Comparison of ENCODE assay signal across 29 cellular contexts in genomic region chr20:52746190-52746589, GRCh38.
DNase-seq lines count a peak whose midpoint lies in the region; ATAC-seq and TF ChIP-seq lines count a peak whose summit lies in the region.
"Had no signal": no experiment of that assay in that cellular context is flagged by ENCODE, and none has a peak within 500 bp of the region (broad histone marks: within the 10 kb centered on the region; RNA-seq: fewer than 3 reads in every experiment).

No MANE protein-coding gene starts in this region.

- CTCF ChIA-PET in HEK293 (lab: Yijun Ruan, JAX): interaction anchor here (0.6 kb wide), 2 partner anchors 330 to 470 kb away, joined by 3 to 4 read pairs; no protein-coding TSS in a partner anchor

- POLR2A ChIA-PET in HEK293 (lab: Yijun Ruan, JAX): no interaction called here

- no peak for TF ChIP-seq CTCF in HEK293 (tag by site-specific recombination; IDR thresholded peaks at IDR 0.05)

- DNase-seq in NCI-H345 (lab: John Stamatoyannopoulos, UW): peak; percentile 31
- peak; percentile 13 for DNase-seq in astrocyte of the hippocampus (ENCODE audit: low read depth, low spot score)
- peak; percentile 2 for DNase-seq in myocyte (ENCODE audit: low read depth)
- DNase-seq in HuH-7 (ENCODE audit: low spot score): no peak
- DNase-seq: activated B cell treated with CpG ODN at 0.5 μM for 24 hours; activated naive CD4-positive, alpha-beta T cell treated with anti-CD3 and anti-CD28 coated beads for 36 hours; amniotic stem cell; COR-L47; effector CD8-positive, alpha-beta T cell; Kasumi-1; left colon; NCI-H1048; NCI-H1930; NCI-H226; PC-9; psoas muscle; SHP77 treated with DMSO at 0.1 percent for 48 hours; sigmoid colon; stimulated activated naive B cell treated with anti-CD40 and anti-IgM and Interleukin-4, amounts not matched to agents 10 μg/mL and 1 μg/mL and 100 μg/mL, for 72 hours; SW 1271; T-helper 9 cell; upper lobe of right lung had no signal

- H3K4me3 ChIP-seq in HEK293 (ENCODE audit: low read depth, low read length): no peak overlapping the region
- H3K4me3 ChIP-seq: BLaER1 treated with 17β-estradiol and CSF1 and Interleukin-3, amounts not matched to agents 10 nM and 100 nM; GM23248; PC-9; psoas muscle; sigmoid colon; suprapubic skin; upper lobe of right lung had no signal

- ATAC-seq in HG03108 (IDR thresholded peaks at IDR 0.05; ENCODE audit: unreplicated experiment) (no peak), GM21619 (IDR thresholded peaks at IDR 0.05; ENCODE audit: unreplicated experiment) (no peak)
- ATAC-seq: HepG2; left colon; psoas muscle; stimulated activated naive B cell treated with anti-CD40 and anti-IgM and Interleukin-4, amounts not matched to agents 10 μg/mL and 1 μg/mL and 100 μg/mL, for 72 hours; upper lobe of right lung had no signal

- no peaks in the 10 kb centered on the region for H3K4me1 ChIP-seq in HEK293 (ENCODE audit: control insufficient read depth, insufficient read depth, low read length)
- H3K4me1 ChIP-seq: BLaER1 treated with 17β-estradiol and CSF1 and Interleukin-3, amounts not matched to agents 10 nM and 100 nM; psoas muscle; upper lobe of right lung had no signal

- no peaks in the 10 kb centered on the region for H3K36me3 ChIP-seq in HEK293 (ENCODE audit: control insufficient read depth in 2 of 2, insufficient read depth in 1 of 2, low read length in 2 of 2)
- H3K36me3 ChIP-seq: BLaER1 treated with 17β-estradiol and CSF1 and Interleukin-3, amounts not matched to agents 10 nM and 100 nM; sigmoid colon; suprapubic skin; upper lobe of right lung had no signal

- H3K9me3 ChIP-seq in HEK293 (ENCODE audit: control insufficient read depth, insufficient read depth, low read depth, low read length): no peaks in the 10 kb centered on the region
- H3K9me3 ChIP-seq: psoas muscle, sigmoid colon, suprapubic skin, upper lobe of right lung had no signal

- H3K27ac ChIP-seq in HEK293 (ENCODE audit: extremely low read depth, low read depth, low read length): no peak overlapping the region
- H3K27ac ChIP-seq: BLaER1 treated with 17β-estradiol and CSF1 and Interleukin-3, amounts not matched to agents 10 nM and 100 nM; GM23248; PC-9; psoas muscle; sigmoid colon; suprapubic skin; upper lobe of right lung had no signal

TF ChIP-seq in HEK293, 187 proteins besides CTCF, POLR2A, EP300 and RAD21:
- TF ChIP-seq ZIC2 (tag by site-specific recombination; IDR thresholded peaks at IDR 0.05): 0 out of 2 replicates have a peak, but pooled peaks have one; percentile 10
- TF ChIP-seq ZNF610 (tag by site-specific recombination; IDR thresholded peaks at IDR 0.05; ENCODE audit: borderline replicate concordance): peak; percentile 70; the same call in 1 of the 2 replicates
- no peak for TF ChIP-seq ZSCAN4 (tag by site-specific recombination; IDR thresholded peaks at IDR 0.05)
TF ChIP-seq in HEK293: peak in this region for 2.
